ENCODE assay signal across 28 cellular contexts in genomic region chr6:114119056-114119455, GRCh38.
"Had no signal": no experiment of that assay in that cellular context is flagged by ENCODE, and none has a peak within 500 bp of the region (broad histone marks: within the 10 kb centered on the region; RNA-seq: fewer than 3 reads in every experiment).

No MANE protein-coding gene starts in this region.

- H3K4me1 ChIP-seq: neural progenitor cell, parathyroid adenoma, right lobe of liver, sigmoid colon, spleen, suprapubic skin, testis, tibial artery, transverse colon, upper lobe of right lung, uterus had no signal

- H3K9me3 ChIP-seq: ovary, psoas muscle, right lobe of liver, sigmoid colon, spleen, suprapubic skin, testis, tibial artery, transverse colon, upper lobe of right lung, uterus had no signal

- H3K36me3 ChIP-seq: neural progenitor cell, ovary, right lobe of liver, sigmoid colon, spleen, suprapubic skin, tibial artery, transverse colon, upper lobe of right lung, uterus had no signal

- H3K27ac ChIP-seq: neural progenitor cell, ovary, parathyroid adenoma, psoas muscle, right lobe of liver, sigmoid colon, skin epidermis, spleen, suprapubic skin, testis, tibial artery, transverse colon, upper lobe of right lung, uterus had no signal

- H3K79me2 ChIP-seq: parathyroid adenoma had no signal

- H2AFZ ChIP-seq: neural progenitor cell, parathyroid adenoma had no signal

- H3K27me3 ChIP-seq: neural progenitor cell, ovary, right lobe of liver, sigmoid colon, suprapubic skin, testis, tibial artery, transverse colon, uterus had no signal

- H3K4me3 ChIP-seq: neural progenitor cell, ovary, psoas muscle, right lobe of liver, sigmoid colon, skin epidermis, smooth muscle cell, spleen, suprapubic skin, testis, tibial artery, transverse colon, upper lobe of right lung, uterus had no signal

- DNase-seq: natural killer cell; occipital lobe; ovary; posterior cingulate gyrus; psoas muscle; right cardiac atrium; right lobe of liver; sigmoid colon; spleen; stimulated activated CD4-positive, alpha-beta T cell treated with anti-CD3 and anti-CD28 coated beads, Interleukin-12 subunit alpha, Interleukin-12 subunit beta, amount 100 ng/mL, for 4 hours; stimulated activated CD4-positive, alpha-beta T cell treated with anti-CD3 and anti-CD28 coated beads, Interleukin-1b, Interleukin-23, amount 100 ng/mL, for 48 hours; stimulated activated CD4-positive, alpha-beta T cell treated with anti-CD3 and anti-CD28 coated beads, Interleukin-4, amount 100 ng/mL, for 1 hour; stimulated activated CD4-positive, alpha-beta T cell treated with anti-CD3 and anti-CD28 coated beads, Interleukin-4, amount 100 ng/mL, for 4 hours; stimulated activated CD8-positive, alpha-beta memory T cell treated with anti-CD3 and anti-CD28 coated beads, Interleukin-4, amount 100 ng/mL, for 48 hours; stimulated activated naive CD4-positive, alpha-beta T cell; stimulated activated naive CD8-positive, alpha-beta T cell treated with anti-CD3 and anti-CD28 coated beads, Interleukin-15, amount 100 ng/mL, for 72 hours; stimulated activated naive CD8-positive, alpha-beta T cell treated with anti-CD3 and anti-CD28 coated beads, Interleukin-15, Interleukin-2, amounts not matched to agents 100 U/mL and 50 U/mL, for 24 hours; substantia nigra; testis; tibial artery; transverse colon; upper lobe of right lung; uterus had no signal

- H3K9ac ChIP-seq: neural progenitor cell, parathyroid adenoma had no signal

- H3K4me2 ChIP-seq: neural progenitor cell, smooth muscle cell had no signal
